In the genomic region with DNA sequence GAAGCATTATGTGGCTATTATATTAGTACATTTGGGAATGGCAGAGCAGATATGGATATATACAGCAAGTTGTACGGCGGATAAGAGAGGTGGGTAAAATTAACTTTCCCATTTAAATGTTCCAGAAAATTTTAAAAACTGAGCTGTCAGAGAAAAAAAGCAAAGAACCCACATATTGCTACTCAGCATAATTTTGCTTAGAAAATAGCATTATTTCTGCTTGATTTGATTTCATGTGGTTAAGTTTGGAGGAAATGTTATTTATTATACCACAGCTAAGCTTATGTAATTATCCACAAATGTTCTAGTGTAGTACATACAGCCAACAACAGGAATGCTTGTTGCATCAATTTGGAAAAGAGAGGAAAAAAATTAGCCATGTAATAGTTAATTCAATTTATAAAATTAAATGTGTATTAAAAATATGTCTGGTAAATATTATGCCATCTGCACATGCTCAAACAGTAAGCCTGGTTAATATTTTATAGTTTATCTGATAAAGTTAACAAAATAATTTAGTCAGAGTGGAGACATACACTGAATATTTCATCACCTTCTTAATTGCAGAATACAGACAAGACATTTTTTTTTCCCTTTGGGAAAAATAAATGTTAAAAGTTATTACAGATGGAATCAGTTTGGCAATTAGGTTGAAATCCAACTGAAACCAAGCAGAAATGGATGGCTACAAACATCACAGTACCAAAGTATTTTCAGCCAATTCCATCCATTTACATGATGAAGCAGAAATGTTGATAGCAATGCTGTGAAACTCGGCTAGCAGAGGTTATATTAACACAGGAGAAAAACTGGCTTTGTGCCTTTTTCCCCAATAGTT, we compare ENCODE assay signal across 17 cellular contexts.
"Had no signal": no experiment of that assay in that cellular context is flagged by ENCODE, and none has a peak within 500 bp of the region (broad histone marks: within the 10 kb centered on the region; RNA-seq: fewer than 3 reads in every experiment).

No MANE protein-coding gene starts in this region.

- DNase-seq: activated CD4-positive, alpha-beta T cell treated with anti-CD3 and anti-CD28 coated beads, Interleukin-2, amount 50 U/mL, for 4 hours; activated CD4-positive, CD25-positive, alpha-beta regulatory T cell treated with anti-CD3 and anti-CD28 coated beads, Interleukin-2, amount 50 U/mL, for 72 hours; activated naive CD4-positive, alpha-beta T cell treated with Interleukin-2 at 50 U/mL for 16 hours; activated T-cell treated with anti-CD3 and anti-CD28 coated beads for 4 hours; aorta; dermis blood vessel endothelial cell; effector memory CD8-positive, alpha-beta T cell; islet precursor cell; right cardiac atrium; stimulated activated CD4-positive, alpha-beta T cell treated with anti-CD3 and anti-CD28 coated beads, Interleukin-4, amount 100 ng/mL, for 24 hours; stimulated activated naive CD4-positive, alpha-beta T cell; substantia nigra had no signal

- H3K4me1 ChIP-seq: prostate gland had no signal

- H3K27ac ChIP-seq: epithelial cell of prostate, prostate gland had no signal

- FAIRE-seq: small intestine had no signal

- H3K4me3 Mint-ChIP-seq: effector memory CD8-positive, alpha-beta T cell; type B pancreatic cell had no signal

- H3K27me3 Mint-ChIP-seq: effector memory CD8-positive, alpha-beta T cell; type B pancreatic cell had no signal

- H3K36me3 ChIP-seq: prostate gland had no signal

- H3K4me3 ChIP-seq: prostate gland had no signal

- ATAC-seq: effector memory CD8-positive, alpha-beta T cell; left lobe of liver; right cardiac atrium had no signal

- H3K9me3 ChIP-seq: prostate gland had no signal

- H3K27ac Mint-ChIP-seq: effector memory CD8-positive, alpha-beta T cell had no signal

- H3K36me3 Mint-ChIP-seq: type B pancreatic cell had no signal
